In genomic region chr21:18547347-18547746, GRCh38 we compare ENCODE assay signal across 8 cellular contexts.
"Had no signal": no experiment of that assay in that cellular context is flagged by ENCODE, and none has a peak within 500 bp of the region (broad histone marks: within the 10 kb centered on the region; RNA-seq: fewer than 3 reads in every experiment).

No MANE protein-coding gene starts in this region.

- H2AFZ ChIP-seq: GM23248 had no signal

- FAIRE-seq: HepG2 had no signal

- H3K9me3 ChIP-seq: HAP-1 had no signal

- H3K9ac ChIP-seq: GM23248 had no signal

- H3K27ac ChIP-seq: GM23248, HL-60 had no signal

- H3K4me3 ChIP-seq: GM23248, HAP-1 had no signal

- DNase-seq: GM23248, GOT3, H7, HFFc6 had no signal

- ATAC-seq: HCT116, HepG2 had no signal

- H3K36me3 ChIP-seq: HAP-1 had no signal
